In the genomic region with DNA sequence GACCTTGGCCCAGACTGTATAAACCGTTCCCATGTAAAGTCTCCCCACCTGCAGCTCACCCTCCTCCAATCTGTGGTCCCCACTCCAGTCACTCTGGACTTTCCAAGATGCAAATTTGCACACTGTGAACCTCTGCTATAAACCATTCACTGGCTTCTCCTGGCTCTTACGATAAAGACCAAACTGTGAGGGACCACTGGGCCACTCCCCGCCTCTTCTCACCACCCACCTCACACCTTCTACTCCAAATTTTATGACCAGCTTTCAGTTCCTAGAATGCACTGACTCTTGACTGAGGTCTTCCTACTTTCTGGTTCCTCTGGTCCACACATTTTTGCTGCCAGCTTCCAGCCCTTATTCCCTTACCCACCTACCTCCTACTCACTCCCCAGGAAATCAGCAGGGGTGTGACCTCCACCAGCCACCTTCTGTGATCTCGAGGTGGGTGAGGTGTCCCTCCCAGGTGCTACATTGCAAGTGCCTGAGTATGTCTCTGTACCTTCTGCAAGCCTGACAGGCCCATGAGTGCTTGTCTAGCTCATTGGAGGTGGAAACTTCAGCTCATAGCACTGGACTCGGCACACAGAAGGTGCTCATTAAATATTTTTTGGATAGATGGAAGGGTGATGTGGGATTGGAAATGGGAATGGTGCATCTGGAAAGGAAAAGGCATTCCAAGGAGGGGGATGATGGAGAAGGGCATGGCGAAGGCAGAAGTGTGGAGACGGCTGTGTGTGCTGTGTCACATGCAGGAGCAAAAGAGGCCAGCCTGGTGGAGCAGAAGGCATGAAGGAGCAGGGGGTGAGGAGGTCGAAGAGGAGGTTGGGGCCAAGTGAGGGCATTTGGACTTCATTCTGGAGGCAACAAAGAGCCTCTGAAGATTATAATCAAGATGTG, we compare ENCODE assay signal across 1 cellular context.
A peak's percentile ranks its signal among the peaks of the same experiment; 100 is the strongest.
TF ChIP-seq lines count a peak whose summit lies in the region.

No MANE protein-coding gene starts in this region.

TF ChIP-seq in K562, 482 proteins besides CTCF, POLR2A, EP300 and RAD21 (continued from another document and continues in another):
- TF ChIP-seq, protein P1, sequence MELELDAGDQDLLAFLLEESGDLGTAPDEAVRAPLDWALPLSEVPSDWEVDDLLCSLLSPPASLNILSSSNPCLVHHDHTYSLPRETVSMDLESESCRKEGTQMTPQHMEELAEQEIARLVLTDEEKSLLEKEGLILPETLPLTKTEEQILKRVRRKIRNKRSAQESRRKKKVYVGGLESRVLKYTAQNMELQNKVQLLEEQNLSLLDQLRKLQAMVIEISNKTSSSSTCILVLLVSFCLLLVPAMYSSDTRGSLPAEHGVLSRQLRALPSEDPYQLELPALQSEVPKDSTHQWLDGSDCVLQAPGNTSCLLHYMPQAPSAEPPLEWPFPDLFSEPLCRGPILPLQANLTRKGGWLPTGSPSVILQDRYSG (tag; conservative IDR thresholded peaks at IDR 0.05; ENCODE audit: low read depth): no peak
- TF ChIP-seq TRIM24 (IDR thresholded peaks at IDR 0.05) (no peak), CREM (IDR thresholded peaks at IDR 0.05; ENCODE audit: low read depth) (no peak), SIN3A (IDR thresholded peaks at IDR 0.05; ENCODE audit: borderline replicate concordance in 2 of 2, control insufficient read depth in 1 of 2, low read depth in 2 of 2, low read length in 2 of 2) (no peak), FOXK1 (CRISPR knock-in tag; IDR thresholded peaks at IDR 0.05; ENCODE audit: borderline replicate concordance) (no peak), ZNF197 (CRISPR knock-in tag; IDR thresholded peaks at IDR 0.05; ENCODE audit: low read depth) (no peak), SMAD3 (CRISPR knock-in tag; conservative IDR thresholded peaks at IDR 0.05) (no peak), NCOA6 (IDR thresholded peaks at IDR 0.05) (no peak), ZNF668 (CRISPR knock-in tag; IDR thresholded peaks at IDR 0.05) (no peak), ZNF217 (CRISPR knock-in tag; IDR thresholded peaks at IDR 0.05) (no peak), SMAD4 (CRISPR knock-in tag; conservative IDR thresholded peaks at IDR 0.05) (no peak), HDAC2 (IDR thresholded peaks at IDR 0.05) (no peak), FOXM1 (IDR thresholded peaks at IDR 0.05; ENCODE audit: low read depth) (no peak), FOXM1 (CRISPR knock-in tag; IDR thresholded peaks at IDR 0.05; ENCODE audit: low read depth) (no peak), ZNF699 (CRISPR knock-in tag; IDR thresholded peaks at IDR 0.05; ENCODE audit: insufficient replicate concordance) (no peak), SNRNP70 (optimal IDR thresholded peaks at IDR 0.05; ENCODE audit: low read depth, low read length) (no peak), ZZZ3 (IDR thresholded peaks at IDR 0.05) (no peak), MTA3 (IDR thresholded peaks at IDR 0.05; ENCODE audit: borderline replicate concordance) (no peak), NR2C2 (CRISPR knock-in tag; IDR thresholded peaks at IDR 0.05) (no peak), NR2C2 (tag; IDR thresholded peaks at IDR 0.05) (no peak), CHD1 (IDR thresholded peaks at IDR 0.05; ENCODE audit: low read length) (no peak), KDM4B (IDR thresholded peaks at IDR 0.05; ENCODE audit: borderline replicate concordance in 2 of 2, low read depth in 1 of 2) (0 out of 4 replicates have a peak, but pooled peaks of 1 of the 2 experiments have one; percentile 47), ZKSCAN1 (IDR thresholded peaks at IDR 0.05; ENCODE audit: low read depth, low read length) (no peak), HOXB6 (CRISPR knock-in tag; IDR thresholded peaks at IDR 0.05; ENCODE audit: borderline replicate concordance) (no peak), TARDBP (IDR thresholded peaks at IDR 0.05) (no peak), JUND (IDR thresholded peaks at IDR 0.05; ENCODE audit: borderline replicate concordance, low read depth, low read length) (no peak), JUND (tag; IDR thresholded peaks at IDR 0.05; ENCODE audit: borderline replicate concordance, low read depth, low read length) (no peak), ZNF444 (CRISPR knock-in tag; IDR thresholded peaks at IDR 0.05) (no peak), PTRF (tag; IDR thresholded peaks at IDR 0.05) (0 out of 2 replicates have a peak, but pooled peaks have one; percentile 55), U2AF1 (optimal IDR thresholded peaks at IDR 0.05; ENCODE audit: low read depth, low read length) (no peak), PPARD (CRISPR knock-in tag; IDR thresholded peaks at IDR 0.05) (no peak), NFE2 (IDR thresholded peaks at IDR 0.05; ENCODE audit: low read depth) (no peak), NR3C1 (CRISPR knock-in tag; IDR thresholded peaks at IDR 0.05) (no peak), ZKSCAN3 (CRISPR knock-in tag; IDR thresholded peaks at IDR 0.05) (no peak), ZNF175 (CRISPR knock-in tag; IDR thresholded peaks at IDR 0.05; ENCODE audit: low read depth) (no peak), ZNF507 (tag; conservative IDR thresholded peaks at IDR 0.05) (no peak), E2F3 (CRISPR knock-in tag; IDR thresholded peaks at IDR 0.05) (no peak; the same call in 1 of the 2 replicates)
- TF ChIP-seq, protein P2, sequence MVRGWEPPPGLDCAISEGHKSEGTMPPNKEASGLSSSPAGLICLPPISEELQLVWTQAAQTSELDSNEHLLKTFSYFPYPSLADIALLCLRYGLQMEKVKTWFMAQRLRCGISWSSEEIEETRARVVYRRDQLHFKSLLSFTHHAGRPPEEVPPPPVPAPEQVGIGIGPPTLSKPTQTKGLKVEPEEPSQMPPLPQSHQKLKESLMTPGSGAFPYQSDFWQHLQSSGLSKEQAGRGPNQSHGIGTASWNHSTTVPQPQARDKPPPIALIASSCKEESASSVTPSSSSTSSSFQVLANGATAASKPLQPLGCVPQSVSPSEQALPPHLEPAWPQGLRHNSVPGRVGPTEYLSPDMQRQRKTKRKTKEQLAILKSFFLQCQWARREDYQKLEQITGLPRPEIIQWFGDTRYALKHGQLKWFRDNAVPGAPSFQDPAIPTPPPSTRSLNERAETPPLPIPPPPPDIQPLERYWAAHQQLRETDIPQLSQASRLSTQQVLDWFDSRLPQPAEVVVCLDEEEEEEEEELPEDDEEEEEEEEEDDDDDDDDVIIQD (CRISPR knock-in tag; IDR thresholded peaks at IDR 0.05): no peak
- TF ChIP-seq, protein P3, sequence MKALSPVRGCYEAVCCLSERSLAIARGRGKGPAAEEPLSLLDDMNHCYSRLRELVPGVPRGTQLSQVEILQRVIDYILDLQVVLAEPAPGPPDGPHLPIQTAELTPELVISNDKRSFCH (CRISPR knock-in tag; IDR thresholded peaks at IDR 0.05): no peak
- TF ChIP-seq, protein P3 (tag; IDR thresholded peaks at IDR 0.05): no peak
- TF ChIP-seq, protein P4, sequence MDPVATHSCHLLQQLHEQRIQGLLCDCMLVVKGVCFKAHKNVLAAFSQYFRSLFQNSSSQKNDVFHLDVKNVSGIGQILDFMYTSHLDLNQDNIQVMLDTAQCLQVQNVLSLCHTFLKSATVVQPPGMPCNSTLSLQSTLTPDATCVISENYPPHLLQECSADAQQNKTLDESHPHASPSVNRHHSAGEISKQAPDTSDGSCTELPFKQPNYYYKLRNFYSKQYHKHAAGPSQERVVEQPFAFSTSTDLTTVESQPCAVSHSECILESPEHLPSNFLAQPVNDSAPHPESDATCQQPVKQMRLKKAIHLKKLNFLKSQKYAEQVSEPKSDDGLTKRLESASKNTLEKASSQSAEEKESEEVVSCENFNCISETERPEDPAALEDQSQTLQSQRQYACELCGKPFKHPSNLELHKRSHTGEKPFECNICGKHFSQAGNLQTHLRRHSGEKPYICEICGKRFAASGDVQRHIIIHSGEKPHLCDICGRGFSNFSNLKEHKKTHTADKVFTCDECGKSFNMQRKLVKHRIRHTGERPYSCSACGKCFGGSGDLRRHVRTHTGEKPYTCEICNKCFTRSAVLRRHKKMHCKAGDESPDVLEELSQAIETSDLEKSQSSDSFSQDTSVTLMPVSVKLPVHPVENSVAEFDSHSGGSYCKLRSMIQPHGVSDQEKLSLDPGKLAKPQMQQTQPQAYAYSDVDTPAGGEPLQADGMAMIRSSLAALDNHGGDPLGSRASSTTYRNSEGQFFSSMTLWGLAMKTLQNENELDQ (CRISPR knock-in tag; IDR thresholded peaks at IDR 0.05; ENCODE audit: borderline replicate concordance): no peak
- TF ChIP-seq, protein P5, sequence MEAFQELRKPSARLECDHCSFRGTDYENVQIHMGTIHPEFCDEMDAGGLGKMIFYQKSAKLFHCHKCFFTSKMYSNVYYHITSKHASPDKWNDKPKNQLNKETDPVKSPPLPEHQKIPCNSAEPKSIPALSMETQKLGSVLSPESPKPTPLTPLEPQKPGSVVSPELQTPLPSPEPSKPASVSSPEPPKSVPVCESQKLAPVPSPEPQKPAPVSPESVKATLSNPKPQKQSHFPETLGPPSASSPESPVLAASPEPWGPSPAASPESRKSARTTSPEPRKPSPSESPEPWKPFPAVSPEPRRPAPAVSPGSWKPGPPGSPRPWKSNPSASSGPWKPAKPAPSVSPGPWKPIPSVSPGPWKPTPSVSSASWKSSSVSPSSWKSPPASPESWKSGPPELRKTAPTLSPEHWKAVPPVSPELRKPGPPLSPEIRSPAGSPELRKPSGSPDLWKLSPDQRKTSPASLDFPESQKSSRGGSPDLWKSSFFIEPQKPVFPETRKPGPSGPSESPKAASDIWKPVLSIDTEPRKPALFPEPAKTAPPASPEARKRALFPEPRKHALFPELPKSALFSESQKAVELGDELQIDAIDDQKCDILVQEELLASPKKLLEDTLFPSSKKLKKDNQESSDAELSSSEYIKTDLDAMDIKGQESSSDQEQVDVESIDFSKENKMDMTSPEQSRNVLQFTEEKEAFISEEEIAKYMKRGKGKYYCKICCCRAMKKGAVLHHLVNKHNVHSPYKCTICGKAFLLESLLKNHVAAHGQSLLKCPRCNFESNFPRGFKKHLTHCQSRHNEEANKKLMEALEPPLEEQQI (IDR thresholded peaks at IDR 0.05): no peak
- TF ChIP-seq, protein P6, sequence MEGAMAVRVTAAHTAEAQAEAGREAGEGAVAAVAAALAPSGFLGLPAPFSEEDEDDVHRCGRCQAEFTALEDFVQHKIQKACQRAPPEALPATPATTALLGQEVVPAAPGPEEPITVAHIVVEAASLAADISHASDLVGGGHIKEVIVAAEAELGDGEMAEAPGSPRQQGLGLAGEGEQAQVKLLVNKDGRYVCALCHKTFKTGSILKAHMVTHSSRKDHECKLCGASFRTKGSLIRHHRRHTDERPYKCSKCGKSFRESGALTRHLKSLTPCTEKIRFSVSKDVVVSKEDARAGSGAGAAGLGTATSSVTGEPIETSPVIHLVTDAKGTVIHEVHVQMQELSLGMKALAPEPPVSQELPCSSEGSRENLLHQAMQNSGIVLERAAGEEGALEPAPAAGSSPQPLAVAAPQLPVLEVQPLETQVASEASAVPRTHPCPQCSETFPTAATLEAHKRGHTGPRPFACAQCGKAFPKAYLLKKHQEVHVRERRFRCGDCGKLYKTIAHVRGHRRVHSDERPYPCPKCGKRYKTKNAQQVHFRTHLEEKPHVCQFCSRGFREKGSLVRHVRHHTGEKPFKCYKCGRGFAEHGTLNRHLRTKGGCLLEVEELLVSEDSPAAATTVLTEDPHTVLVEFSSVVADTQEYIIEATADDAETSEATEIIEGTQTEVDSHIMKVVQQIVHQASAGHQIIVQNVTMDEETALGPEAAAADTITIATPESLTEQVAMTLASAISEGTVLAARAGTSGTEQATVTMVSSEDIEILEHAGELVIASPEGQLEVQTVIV (CRISPR knock-in tag; IDR thresholded peaks at IDR 0.05; ENCODE audit: borderline replicate concordance): 0 out of 2 replicates have a peak, but pooled peaks have one; percentile 24
- TF ChIP-seq, protein P7, sequence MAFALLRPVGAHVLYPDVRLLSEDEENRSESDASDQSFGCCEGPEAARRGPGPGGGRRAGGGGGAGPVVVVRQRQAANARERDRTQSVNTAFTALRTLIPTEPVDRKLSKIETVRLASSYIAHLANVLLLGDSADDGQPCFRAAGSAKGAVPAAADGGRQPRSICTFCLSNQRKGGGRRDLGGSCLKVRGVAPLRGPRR (CRISPR knock-in tag; IDR thresholded peaks at IDR 0.05): peak; percentile 77; the same call in 1 of the 2 replicates
- TF ChIP-seq, protein P8, sequence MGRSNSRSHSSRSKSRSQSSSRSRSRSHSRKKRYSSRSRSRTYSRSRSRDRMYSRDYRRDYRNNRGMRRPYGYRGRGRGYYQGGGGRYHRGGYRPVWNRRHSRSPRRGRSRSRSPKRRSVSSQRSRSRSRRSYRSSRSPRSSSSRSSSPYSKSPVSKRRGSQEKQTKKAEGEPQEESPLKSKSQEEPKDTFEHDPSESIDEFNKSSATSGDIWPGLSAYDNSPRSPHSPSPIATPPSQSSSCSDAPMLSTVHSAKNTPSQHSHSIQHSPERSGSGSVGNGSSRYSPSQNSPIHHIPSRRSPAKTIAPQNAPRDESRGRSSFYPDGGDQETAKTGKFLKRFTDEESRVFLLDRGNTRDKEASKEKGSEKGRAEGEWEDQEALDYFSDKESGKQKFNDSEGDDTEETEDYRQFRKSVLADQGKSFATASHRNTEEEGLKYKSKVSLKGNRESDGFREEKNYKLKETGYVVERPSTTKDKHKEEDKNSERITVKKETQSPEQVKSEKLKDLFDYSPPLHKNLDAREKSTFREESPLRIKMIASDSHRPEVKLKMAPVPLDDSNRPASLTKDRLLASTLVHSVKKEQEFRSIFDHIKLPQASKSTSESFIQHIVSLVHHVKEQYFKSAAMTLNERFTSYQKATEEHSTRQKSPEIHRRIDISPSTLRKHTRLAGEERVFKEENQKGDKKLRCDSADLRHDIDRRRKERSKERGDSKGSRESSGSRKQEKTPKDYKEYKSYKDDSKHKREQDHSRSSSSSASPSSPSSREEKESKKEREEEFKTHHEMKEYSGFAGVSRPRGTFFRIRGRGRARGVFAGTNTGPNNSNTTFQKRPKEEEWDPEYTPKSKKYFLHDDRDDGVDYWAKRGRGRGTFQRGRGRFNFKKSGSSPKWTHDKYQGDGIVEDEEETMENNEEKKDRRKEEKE (IDR thresholded peaks at IDR 0.05; ENCODE audit: borderline replicate concordance in 1 of 2, control insufficient read depth in 1 of 2, low read depth in 2 of 2, low read length in 1 of 2): no peak
- TF ChIP-seq, protein P9, sequence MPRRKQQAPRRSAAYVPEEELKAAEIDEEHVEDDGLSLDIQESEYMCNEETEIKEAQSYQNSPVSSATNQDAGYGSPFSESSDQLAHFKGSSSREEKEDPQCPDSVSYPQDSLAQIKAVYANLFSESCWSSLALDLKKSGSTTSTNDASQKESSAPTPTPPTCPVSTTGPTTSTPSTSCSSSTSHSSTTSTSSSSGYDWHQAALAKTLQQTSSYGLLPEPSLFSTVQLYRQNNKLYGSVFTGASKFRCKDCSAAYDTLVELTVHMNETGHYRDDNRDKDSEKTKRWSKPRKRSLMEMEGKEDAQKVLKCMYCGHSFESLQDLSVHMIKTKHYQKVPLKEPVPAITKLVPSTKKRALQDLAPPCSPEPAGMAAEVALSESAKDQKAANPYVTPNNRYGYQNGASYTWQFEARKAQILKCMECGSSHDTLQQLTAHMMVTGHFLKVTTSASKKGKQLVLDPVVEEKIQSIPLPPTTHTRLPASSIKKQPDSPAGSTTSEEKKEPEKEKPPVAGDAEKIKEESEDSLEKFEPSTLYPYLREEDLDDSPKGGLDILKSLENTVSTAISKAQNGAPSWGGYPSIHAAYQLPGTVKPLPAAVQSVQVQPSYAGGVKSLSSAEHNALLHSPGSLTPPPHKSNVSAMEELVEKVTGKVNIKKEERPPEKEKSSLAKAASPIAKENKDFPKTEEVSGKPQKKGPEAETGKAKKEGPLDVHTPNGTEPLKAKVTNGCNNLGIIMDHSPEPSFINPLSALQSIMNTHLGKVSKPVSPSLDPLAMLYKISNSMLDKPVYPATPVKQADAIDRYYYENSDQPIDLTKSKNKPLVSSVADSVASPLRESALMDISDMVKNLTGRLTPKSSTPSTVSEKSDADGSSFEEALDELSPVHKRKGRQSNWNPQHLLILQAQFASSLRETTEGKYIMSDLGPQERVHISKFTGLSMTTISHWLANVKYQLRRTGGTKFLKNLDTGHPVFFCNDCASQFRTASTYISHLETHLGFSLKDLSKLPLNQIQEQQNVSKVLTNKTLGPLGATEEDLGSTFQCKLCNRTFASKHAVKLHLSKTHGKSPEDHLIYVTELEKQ (CRISPR knock-in tag; IDR thresholded peaks at IDR 0.05): no peak
